8 cellular contexts compared by ENCODE assay signal in the genomic region with DNA sequence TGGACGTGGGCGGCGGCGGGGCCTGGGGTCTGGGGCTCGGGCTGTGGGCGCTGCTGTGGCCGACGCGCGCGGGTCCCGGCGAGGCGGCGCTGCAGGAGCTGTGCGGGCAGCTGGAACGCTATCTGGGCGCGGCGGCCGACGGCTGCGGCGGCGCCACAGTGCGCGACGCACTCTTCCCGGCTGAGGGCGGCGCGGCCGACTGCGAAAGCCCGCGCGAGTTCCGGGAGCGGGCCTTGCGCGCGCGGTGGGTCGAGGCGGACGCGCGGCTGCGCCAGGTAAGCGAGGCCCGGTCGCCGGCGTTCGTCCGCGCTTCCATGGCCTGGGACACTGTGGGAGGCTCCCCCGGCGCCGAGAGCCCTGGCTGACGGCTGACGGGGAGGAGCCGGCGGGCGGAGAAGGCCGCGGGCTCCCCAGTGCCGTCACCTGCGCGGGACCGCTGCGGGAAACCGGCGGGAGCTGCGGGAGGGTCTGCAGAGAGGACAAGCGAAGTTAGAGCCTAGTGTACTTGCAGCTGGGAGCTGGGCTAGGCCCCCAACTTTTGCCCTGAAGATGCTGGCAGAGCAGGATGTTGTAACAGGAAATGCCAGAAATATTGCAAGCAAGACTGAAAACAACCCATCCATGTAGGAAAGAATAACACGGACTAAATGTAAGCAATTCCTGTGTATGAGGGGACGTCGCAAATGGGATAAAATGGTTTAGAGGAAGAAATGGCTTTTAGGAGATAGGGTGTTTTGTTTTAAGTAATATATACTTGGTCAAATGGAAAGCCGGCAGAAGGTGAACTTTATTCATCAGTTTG. TPM values are rescaled to one million over a fixed set of nuclear protein-coding genes. Genes with fewer than 3 reads are reported as not detected.
DNase-seq lines count a peak whose midpoint lies in the region; ATAC-seq and TF ChIP-seq lines count a peak whose summit lies in the region.

No MANE protein-coding gene starts in this region.

- TF ChIP-seq CTCF in cardiac muscle cell (IDR thresholded peaks at IDR 0.05; ENCODE audit: low read depth, low read length): no peak
- TF ChIP-seq CTCF in prostate gland (IDR thresholded peaks at IDR 0.05): peak in 1 of 4 experiments; percentile 1

- intact Hi-C loops in prostate gland (cut with DNase I): loop anchor here (5.0 kb wide), 2 partner anchors 58 to 268 kb away; a partner anchor contains a TSS

- peaks cover 16% of the 10 kb centered on the region for H3K36me3 ChIP-seq in cardiac muscle cell
- peaks cover 0 to 9% of the 10 kb centered on the region in 2 donors for H3K36me3 ChIP-seq in prostate gland

- peak overlapping the region; percentile 94 for H3K27ac Mint-ChIP-seq in activated naive CD4-positive, alpha-beta T cell treated with anti-CD3 and anti-CD28 coated beads, Interleukin-2, amount 10 ng/mL, durations not matched to agents 7 days and 5 days
- peak overlapping the region; percentile 98 for H3K27ac Mint-ChIP-seq in activated naive CD8-positive, alpha-beta T cell

- H3K4me3 ChIP-seq in cardiac muscle cell: peak overlapping the region; percentile 99
- H3K4me3 ChIP-seq in prostate gland: peak overlapping the region; percentile 69 to 98

- WGBS in prostate gland: 0% methylated on average over 20 of the region's 80 CpGs

- CTCF ChIA-PET in activated naive CD4-positive, alpha-beta T cell treated with anti-CD3 and anti-CD28 coated beads, Interleukin-2, amount 10 ng/mL, durations not matched to agents 7 days and 5 days (lab: Charles Lee): interaction anchor here (1.0 to 1.7 kb wide), 3 partner anchors 23 to 176 kb away, joined by 3 to 5 read pairs (median 4); a partner anchor contains a TSS

- H3K27ac ChIP-seq in cardiac muscle cell (peak overlapping the region; percentile 100), prostate gland (peak overlapping the region; percentile 99)

- no peaks in the 10 kb centered on the region for H3K9me3 ChIP-seq in cardiac muscle cell (ENCODE audit: low read depth)
- no peaks in the 10 kb centered on the region for H3K9me3 ChIP-seq in prostate gland

- no peaks in the 10 kb centered on the region for H3K9me3 Mint-ChIP-seq in activated naive CD4-positive, alpha-beta T cell treated with anti-CD3 and anti-CD28 coated beads, Interleukin-2, amount 10 ng/mL, durations not matched to agents 7 days and 5 days
- no peaks in the 10 kb centered on the region for H3K9me3 Mint-ChIP-seq in activated naive CD8-positive, alpha-beta T cell (ENCODE audit: low read depth)

- H3K4me1 ChIP-seq in cardiac muscle cell (ENCODE audit: low read depth): peaks cover 33% of the 10 kb centered on the region
- H3K4me1 ChIP-seq in prostate gland (replicated peaks): no peaks in the 10 kb centered on the region

- peaks cover 33% of the 10 kb centered on the region for H3K4me1 Mint-ChIP-seq in activated naive CD4-positive, alpha-beta T cell treated with anti-CD3 and anti-CD28 coated beads, Interleukin-2, amount 10 ng/mL, durations not matched to agents 7 days and 5 days
- peaks cover 46% of the 10 kb centered on the region for H3K4me1 Mint-ChIP-seq in activated naive CD8-positive, alpha-beta T cell (ENCODE audit: low read depth)

- H3K27me3 Mint-ChIP-seq in activated naive CD4-positive, alpha-beta T cell treated with anti-CD3 and anti-CD28 coated beads, Interleukin-2, amount 10 ng/mL, durations not matched to agents 7 days and 5 days: peaks cover 10% of the 10 kb centered on the region
- H3K27me3 Mint-ChIP-seq in activated naive CD8-positive, alpha-beta T cell: no peaks in the 10 kb centered on the region

- peak; percentile 3 for ATAC-seq in HG02973 (IDR thresholded peaks at IDR 0.05; ENCODE audit: unreplicated experiment)

- peak overlapping the region; percentile 86 for H3K4me3 Mint-ChIP-seq in activated naive CD4-positive, alpha-beta T cell treated with anti-CD3 and anti-CD28 coated beads, Interleukin-2, amount 10 ng/mL, durations not matched to agents 7 days and 5 days
- peak overlapping the region; percentile 96 for H3K4me3 Mint-ChIP-seq in activated naive CD8-positive, alpha-beta T cell

- peaks cover 34% of the 10 kb centered on the region for H3K36me3 Mint-ChIP-seq in activated naive CD4-positive, alpha-beta T cell treated with anti-CD3 and anti-CD28 coated beads, Interleukin-2, amount 10 ng/mL, durations not matched to agents 7 days and 5 days
- peaks cover 12% of the 10 kb centered on the region for H3K36me3 Mint-ChIP-seq in activated naive CD8-positive, alpha-beta T cell

- peak; percentile 58 for DNase-seq in activated naive CD4-positive, alpha-beta T cell treated with anti-CD3 and anti-CD28 coated beads, Interleukin-2, amount 10 ng/mL, durations not matched to agents 7 days and 5 days
- DNase-seq in activated naive CD4-positive, alpha-beta T cell treated with anti-CD3 and anti-CD28 coated beads, Interleukin-2, amount 50 U/mL, for 16 hours: no peak
- DNase-seq in OCI-M1 (lab: John Stamatoyannopoulos, UW) (peak; percentile 67), cardiac muscle cell (ENCODE audit: low read depth in 1 of 2, low spot score in 1 of 2) (peak; percentile 72 to 77), prostate gland (ENCODE audit: low spot score) (no peak), cortex of kidney (lab: John Stamatoyannopoulos, UW) (no peak)

- no peaks in the 10 kb centered on the region for H3K27me3 ChIP-seq in cardiac muscle cell
- H3K27me3 ChIP-seq in prostate gland (replicated peaks; ENCODE audit: insufficient read depth): no peaks in the 10 kb centered on the region

- no peak for TF ChIP-seq POLR2A in prostate gland (IDR thresholded peaks at IDR 0.05)

RNA-seq across cellular contexts. Expression of a gene that starts 0.8 kb away (rescaled TPM):
- 5.7 and 7.6 TPM in 2 replicates for total RNA-seq in cardiac muscle cell
- 3.6 and 5.1 TPM in 2 replicates for polyA plus RNA-seq in cardiac muscle cell
- total RNA-seq in prostate gland: 10 to 100 TPM; 12.5 to 13.5 TPM

RNA-seq across cellular contexts. Expression of a gene that starts 4.4 kb away (rescaled TPM):
- total RNA-seq in cardiac muscle cell (17.3 and 44.9 TPM in 2 replicates), prostate gland (under 1 TPM in 1 of 2 donors, not detected in 1; 0.05 TPM)
- 14.9 and 45.6 TPM in 2 replicates for polyA plus RNA-seq in cardiac muscle cell

Comparison
In these comparisons a context has a peak if more than half of its experiments do, and no peak if none do; other contexts are left out.
1. DNase-seq: peak in activated naive CD4-positive, alpha-beta T cell treated with anti-CD3 and anti-CD28 coated beads, Interleukin-2, amount 10 ng/mL, durations not matched to agents 7 days and 5 days (single experiment), OCI-M1 (single experiment) and cardiac muscle cell (2 of 2); none in activated naive CD4-positive, alpha-beta T cell treated with anti-CD3 and anti-CD28 coated beads, Interleukin-2, amount 50 U/mL, for 16 hours (single experiment), prostate gland (single experiment) and cortex of kidney (single experiment).
2. RNA of a gene that starts 4.4 kb away (total RNA-seq): 17.3 to 44.9 TPM in cardiac muscle cell; 0.05 TPM in prostate gland; every median in the first group is over 10 times any median in the second.